ENCODE assay signal across 19 cellular contexts in genomic region chr1:96968582-96969378, GRCh38.
DNase-seq lines count a peak whose midpoint lies in the region; ATAC-seq and TF ChIP-seq lines count a peak whose summit lies in the region.
"Had no signal": no experiment of that assay in that cellular context is flagged by ENCODE, and none has a peak within 500 bp of the region (broad histone marks: within the 10 kb centered on the region; RNA-seq: fewer than 3 reads in every experiment).

No MANE protein-coding gene starts in this region.

- peak overlapping the region; percentile 47 for H3K4me2 ChIP-seq in fibroblast of lung (ENCODE audit: extremely low read depth, insufficient read depth, low read length)
- H3K4me2 ChIP-seq: BLaER1 had no signal

- H3K9me3 ChIP-seq in fibroblast of lung (ENCODE audit: control insufficient read depth, insufficient read depth, low read depth, low read length), result no peaks in the 10 kb centered on the region
- no peaks in the 10 kb centered on the region for H3K9me3 ChIP-seq in muscle layer of colon (ENCODE audit: low read length)
- H3K9me3 ChIP-seq: Peyer's patch, prostate gland, suprapubic skin had no signal

- H3K4me3 Mint-ChIP-seq in stimulated activated naive B cell treated with anti-CD40 and anti-IgM and Interleukin-4, amounts not matched to agents 10 μg/mL and 1 μg/mL and 100 μg/mL, for 72 hours, result no peak overlapping the region
- H3K4me3 Mint-ChIP-seq: activated T-helper 1 cell treated with anti-CD3 and anti-CD28 coated beads, Interleukin-12 subunit alpha, Interleukin-12 subunit beta, Interleukin-2, Interleukin-4 antibody, amounts not matched to agents 30 ng/mL and 10 ng/mL and 1 ng/mL, durations not matched to agents 14 hours and 24 hours and 36 hours had no signal

- peak overlapping the region; percentile 91 for H2AFZ ChIP-seq in fibroblast of lung (ENCODE audit: low read length)

- no peak overlapping the region for H3K9ac ChIP-seq in fibroblast of lung (ENCODE audit: insufficient read depth, low read length)
- H3K9ac ChIP-seq in muscle layer of colon (ENCODE audit: low read length), result no peak overlapping the region
- H3K9ac ChIP-seq: BLaER1 had no signal

- H3K4me1 Mint-ChIP-seq in stimulated activated naive B cell treated with anti-CD40 and anti-IgM and Interleukin-4, amounts not matched to agents 10 μg/mL and 1 μg/mL and 100 μg/mL, for 72 hours, result no peaks in the 10 kb centered on the region

- H3K4me3 ChIP-seq in fibroblast of lung (replicated peaks in 1 of 4; ENCODE audit: control extremely low read depth in 1 of 4, insufficient read depth in 1 of 4, low read depth in 3 of 4, low read length in 4 of 4) (no peak overlapping the region), muscle layer of colon (ENCODE audit: low read depth in 1 of 2, low read length in 2 of 2) (peak overlapping the region in 1 of 2 donors; percentile 6)
- H3K4me3 ChIP-seq: BLaER1, Peyer's patch, prostate gland, suprapubic skin had no signal

- H3K27ac Mint-ChIP-seq in stimulated activated naive B cell treated with anti-CD40 and anti-IgM and Interleukin-4, amounts not matched to agents 10 μg/mL and 1 μg/mL and 100 μg/mL, for 72 hours, result no peak overlapping the region
- H3K27ac Mint-ChIP-seq: activated T-helper 1 cell treated with anti-CD3 and anti-CD28 coated beads, Interleukin-12 subunit alpha, Interleukin-12 subunit beta, Interleukin-2, Interleukin-4 antibody, amounts not matched to agents 30 ng/mL and 10 ng/mL and 1 ng/mL, durations not matched to agents 14 hours and 24 hours and 36 hours had no signal

- ATAC-seq in HG03025 (IDR thresholded peaks at IDR 0.05; ENCODE audit: low FRiP score, unreplicated experiment) (no peak), GM18511 (IDR thresholded peaks at IDR 0.05; ENCODE audit: unreplicated experiment) (no peak)
- ATAC-seq in stimulated activated naive B cell treated with anti-CD40 and anti-IgM and Interleukin-4, amounts not matched to agents 10 μg/mL and 1 μg/mL and 100 μg/mL, for 72 hours (replicated peaks), result no peak

- H4K20me1 ChIP-seq in fibroblast of lung (ENCODE audit: control insufficient read depth, extremely low read depth, insufficient read depth, low read length), result no peaks in the 10 kb centered on the region
- H4K20me1 ChIP-seq: BLaER1 had no signal

- H3K27me3 ChIP-seq in fibroblast of lung (ENCODE audit: control insufficient read depth, insufficient read depth, low read length), result no peaks in the 10 kb centered on the region
- H3K27me3 ChIP-seq in muscle layer of colon (ENCODE audit: control insufficient read depth in 1 of 2, insufficient read depth in 2 of 2, low read length in 2 of 2), result no peaks in the 10 kb centered on the region
- H3K27me3 ChIP-seq: BLaER1, Peyer's patch, suprapubic skin had no signal

- DNase-seq in AG20443 (ENCODE audit: low spot score) (peak; percentile 24), NCI-H446 treated with DMSO at 0.1 percent for 48 hours (lab: John Stamatoyannopoulos, UW) (peak; percentile 69), fibroblast of lung (ENCODE audit: low read depth in 2 of 2) (peak in 1 of 2 donors; percentile 44), DMS153 treated with DMSO at 0.1 percent for 48 hours (lab: John Stamatoyannopoulos, UW; ENCODE audit: unreplicated experiment) (no peak)
- DNase-seq in stimulated activated naive B cell treated with anti-CD40 and anti-IgM and Interleukin-4, amounts not matched to agents 10 μg/mL and 1 μg/mL and 100 μg/mL, for 72 hours, result no peak
- DNase-seq: cortex of kidney, Karpas-422, NCI-H1930, NCI-H774, Peyer's patch, WERI-Rb-1 had no signal

- TF ChIP-seq CTCF in fibroblast of lung (conservative IDR thresholded peaks at IDR 0.05 in 1 of 2, IDR thresholded peaks at IDR 0.05 in 1 of 2; ENCODE audit: low read depth in 1 of 2, low read length in 2 of 2), result no peak

- no peaks in the 10 kb centered on the region for H3K9me3 Mint-ChIP-seq in stimulated activated naive B cell treated with anti-CD40 and anti-IgM and Interleukin-4, amounts not matched to agents 10 μg/mL and 1 μg/mL and 100 μg/mL, for 72 hours
- H3K9me3 Mint-ChIP-seq: activated T-helper 1 cell treated with anti-CD3 and anti-CD28 coated beads, Interleukin-12 subunit alpha, Interleukin-12 subunit beta, Interleukin-2, Interleukin-4 antibody, amounts not matched to agents 30 ng/mL and 10 ng/mL and 1 ng/mL, durations not matched to agents 14 hours and 24 hours and 36 hours had no signal

- peaks cover 10 to 27% of the 10 kb centered on the region in 2 donors for H3K27me3 Mint-ChIP-seq in stimulated activated naive B cell treated with anti-CD40 and anti-IgM and Interleukin-4, amounts not matched to agents 10 μg/mL and 1 μg/mL and 100 μg/mL, for 72 hours

- H3K4me1 ChIP-seq in fibroblast of lung (ENCODE audit: control insufficient read depth, extremely low read depth, insufficient read depth, low read length) (no peaks in the 10 kb centered on the region), muscle layer of colon (ENCODE audit: insufficient read depth, low read length) (peaks cover 20% of the 10 kb centered on the region)
- H3K4me1 ChIP-seq: BLaER1, Peyer's patch, prostate gland, suprapubic skin had no signal

- H3K79me2 ChIP-seq in fibroblast of lung (ENCODE audit: control insufficient read depth, insufficient read depth, low read length), result no peaks in the 10 kb centered on the region

- no peaks in the 10 kb centered on the region for H3K36me3 ChIP-seq in fibroblast of lung (ENCODE audit: control insufficient read depth, insufficient read depth, low read length)
- no peaks in the 10 kb centered on the region for H3K36me3 ChIP-seq in muscle layer of colon (ENCODE audit: insufficient read depth, low read length)
- H3K36me3 ChIP-seq: BLaER1, Peyer's patch, prostate gland, suprapubic skin, WERI-Rb-1 had no signal

- H3K27ac ChIP-seq in fibroblast of lung (ENCODE audit: insufficient read depth, low read length) (no peak overlapping the region), muscle layer of colon (ENCODE audit: low read depth, low read length) (peak overlapping the region; percentile 56)
- H3K27ac ChIP-seq: BLaER1, epithelial cell of prostate, prostate gland, suprapubic skin, WERI-Rb-1 had no signal

- H3K36me3 Mint-ChIP-seq in stimulated activated naive B cell treated with anti-CD40 and anti-IgM and Interleukin-4, amounts not matched to agents 10 μg/mL and 1 μg/mL and 100 μg/mL, for 72 hours, result no peaks in the 10 kb centered on the region

Comparison
In these comparisons a context has a peak if more than half of its experiments do, and no peak if none do; other contexts are left out.
1. DNase-seq: peak in AG20443 (single experiment) and NCI-H446 treated with DMSO at 0.1 percent for 48 hours (single experiment); none in stimulated activated naive B cell treated with anti-CD40 and anti-IgM and Interleukin-4, amounts not matched to agents 10 μg/mL and 1 μg/mL and 100 μg/mL, for 72 hours (single experiment) and DMS153 treated with DMSO at 0.1 percent for 48 hours (single experiment).